Comparison of ENCODE assay signal across 35 cellular contexts in the genomic region with DNA sequence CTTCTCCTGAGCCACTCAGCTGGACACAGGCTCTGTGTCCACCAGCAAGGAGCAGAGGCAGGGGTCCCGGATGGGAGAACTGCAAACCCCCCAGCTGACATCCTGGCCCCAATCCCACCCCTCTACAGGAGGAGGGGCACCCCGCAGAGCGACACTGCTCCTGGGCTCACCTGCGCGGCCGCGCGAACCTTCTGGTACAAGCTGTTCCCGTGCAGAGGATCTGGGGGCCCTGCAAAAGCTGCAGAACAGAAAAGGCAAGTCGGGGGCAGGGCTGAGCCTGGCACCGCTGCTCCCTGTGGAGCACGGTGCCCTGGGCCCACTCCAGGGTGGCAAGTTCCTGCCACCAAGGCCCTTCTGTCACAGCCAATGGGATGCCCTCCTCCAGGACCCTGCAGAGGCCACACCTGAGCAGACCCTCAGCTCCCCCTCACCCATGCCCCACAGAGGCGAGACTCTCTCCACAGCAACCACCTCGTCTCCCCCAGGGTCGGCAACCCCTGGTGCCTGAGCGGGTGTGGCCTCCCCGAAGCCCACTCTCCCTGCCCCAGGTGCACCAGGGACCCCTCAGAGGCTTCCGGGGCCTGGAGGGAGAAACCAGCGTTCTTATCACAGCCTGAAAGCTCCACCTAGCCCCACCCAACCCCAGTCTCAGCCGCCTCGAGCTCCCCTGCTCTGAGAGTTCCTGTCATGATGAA.
"Had no signal": no experiment of that assay in that cellular context is flagged by ENCODE, and none has a peak within 500 bp of the region (broad histone marks: within the 10 kb centered on the region; RNA-seq: fewer than 3 reads in every experiment).

No MANE protein-coding gene starts in this region.

- DNase-seq: activated B cell treated with CpG ODN at 0.5 μM for 24 hours; activated CD4-positive, alpha-beta T cell treated with anti-CD3 and anti-CD28 coated beads for 48 hours; activated CD4-positive, alpha-beta T cell treated with anti-CD3 and anti-CD28 coated beads, Interleukin-2, amount 50 U/mL, for 1 hour; activated CD4-positive, alpha-beta T cell treated with anti-CD3 and anti-CD28 coated beads, Interleukin-2, amount 50 U/mL, for 48 hours; activated CD8-positive, alpha-beta memory T cell treated with anti-CD3 and anti-CD28 coated beads, Interleukin-2, amount 10 ng/mL, durations not matched to agents 7 days and 5 days; activated CD8-positive, alpha-beta memory T cell treated with anti-CD3 and anti-CD28 coated beads, Interleukin-2, amount 50 U/mL, for 4 hours; activated CD8-positive, alpha-beta T cell treated with anti-CD3 and anti-CD28 coated beads, Interleukin-2, amount 10 ng/mL, durations not matched to agents 7 days and 5 days; activated effector memory CD4-positive, alpha-beta T cell treated with anti-CD3 and anti-CD28 coated beads, Interleukin-2, amount 50 U/mL, for 16 hours; activated naive CD4-positive, alpha-beta T cell treated with anti-CD3 and anti-CD28 coated beads for 36 hours; activated naive CD8-positive, alpha-beta T cell treated with anti-CD3 and anti-CD28 coated beads for 36 hours; activated naive CD8-positive, alpha-beta T cell treated with anti-CD3 and anti-CD28 coated beads, Interleukin-2, amount 50 U/mL, for 24 hours; activated T-cell treated with anti-CD3 and anti-CD28 coated beads, Interleukin-2, amount 50 U/mL, for 1 hour; activated T-cell treated with anti-CD3 and anti-CD28 coated beads, Interleukin-2, amount 50 U/mL, for 48 hours; amygdala; aorta; body of pancreas; central memory CD4-positive, alpha-beta T cell; cerebellar nuclear complex; colonic mucosa; effector CD8-positive, alpha-beta T cell; foreskin fibroblast; T-helper 1 cell; T1000; WERI-Rb-1 had no signal

- H3K27me3 ChIP-seq: adrenal gland, body of pancreas, colonic mucosa had no signal

- H3K9me3 Mint-ChIP-seq: activated B cell treated with CpG ODN at 0.5 μM for 24 hours; activated naive CD4-positive, alpha-beta T cell treated with anti-CD3 and anti-CD28 coated beads for 36 hours; activated naive CD4-positive, alpha-beta T cell treated with anti-CD3 and anti-CD28 coated beads, Interleukin-2, amount 50 U/mL, for 24 hours; activated naive CD8-positive, alpha-beta T cell treated with anti-CD3 and anti-CD28 coated beads for 36 hours; activated naive CD8-positive, alpha-beta T cell treated with anti-CD3 and anti-CD28 coated beads, Interleukin-2, amount 50 U/mL, for 24 hours; activated T-helper 1 cell treated with anti-CD3 and anti-CD28 coated beads, Interleukin-12 subunit alpha, Interleukin-12 subunit beta, Interleukin-2, Interleukin-4 antibody, amounts not matched to agents 30 ng/mL and 10 ng/mL and 1 ng/mL, durations not matched to agents 14 hours and 24 hours and 36 hours; activated T-helper 2 cell treated with anti-CD3 and anti-CD28 coated beads, Interferon-gamma antibody, Interleukin-2, Interleukin-4, amounts not matched to agents 10 μg/mL and 5 μg/mL and 100 μg/mL, durations not matched to agents 14 hours and 24 hours and 36 hours; T-helper 2 cell treated with Interferon-gamma antibody and Interleukin-4, amounts not matched to agents 5 μg/mL and 100 μg/mL, for 36 hours had no signal

- H3K4me3 ChIP-seq: adrenal gland, body of pancreas, colonic mucosa had no signal

- H3K4me3 Mint-ChIP-seq: activated B cell treated with CpG ODN at 0.5 μM for 24 hours; activated CD8-positive, alpha-beta memory T cell treated with anti-CD3 and anti-CD28 coated beads, Interleukin-2, amount 10 ng/mL, durations not matched to agents 7 days and 5 days; activated CD8-positive, alpha-beta T cell treated with anti-CD3 and anti-CD28 coated beads, Interleukin-2, amount 10 ng/mL, durations not matched to agents 7 days and 5 days; activated naive CD4-positive, alpha-beta T cell treated with anti-CD3 and anti-CD28 coated beads for 36 hours; activated naive CD8-positive, alpha-beta T cell treated with anti-CD3 and anti-CD28 coated beads for 36 hours; activated naive CD8-positive, alpha-beta T cell treated with anti-CD3 and anti-CD28 coated beads, Interleukin-2, amount 50 U/mL, for 24 hours; activated T-helper 1 cell treated with anti-CD3 and anti-CD28 coated beads, Interleukin-12 subunit alpha, Interleukin-12 subunit beta, Interleukin-2, Interleukin-4 antibody, amounts not matched to agents 30 ng/mL and 10 ng/mL and 1 ng/mL, durations not matched to agents 14 hours and 24 hours and 36 hours; T-helper 2 cell treated with Interferon-gamma antibody and Interleukin-4, amounts not matched to agents 5 μg/mL and 100 μg/mL, for 36 hours had no signal

- H3K9me3 ChIP-seq: adrenal gland, body of pancreas, colonic mucosa had no signal

- FAIRE-seq: endometrium, endothelial cell of umbilical vein, frontal cortex had no signal

- H3K27me3 Mint-ChIP-seq: activated B cell treated with CpG ODN at 0.5 μM for 24 hours; activated CD8-positive, alpha-beta memory T cell treated with anti-CD3 and anti-CD28 coated beads, Interleukin-2, amount 10 ng/mL, durations not matched to agents 7 days and 5 days; activated naive CD4-positive, alpha-beta T cell treated with anti-CD3 and anti-CD28 coated beads, Interleukin-2, amount 50 U/mL, for 24 hours; activated naive CD8-positive, alpha-beta T cell treated with anti-CD3 and anti-CD28 coated beads for 36 hours; activated naive CD8-positive, alpha-beta T cell treated with anti-CD3 and anti-CD28 coated beads, Interleukin-2, amount 50 U/mL, for 24 hours; T-helper 17 cell had no signal

- H3K27ac Mint-ChIP-seq: activated B cell treated with CpG ODN at 0.5 μM for 24 hours; activated CD8-positive, alpha-beta memory T cell treated with anti-CD3 and anti-CD28 coated beads, Interleukin-2, amount 10 ng/mL, durations not matched to agents 7 days and 5 days; activated CD8-positive, alpha-beta T cell treated with anti-CD3 and anti-CD28 coated beads, Interleukin-2, amount 10 ng/mL, durations not matched to agents 7 days and 5 days; activated naive CD4-positive, alpha-beta T cell treated with anti-CD3 and anti-CD28 coated beads for 36 hours; activated naive CD4-positive, alpha-beta T cell treated with anti-CD3 and anti-CD28 coated beads, Interleukin-2, amount 50 U/mL, for 24 hours; activated naive CD8-positive, alpha-beta T cell treated with anti-CD3 and anti-CD28 coated beads for 36 hours; activated naive CD8-positive, alpha-beta T cell treated with anti-CD3 and anti-CD28 coated beads, Interleukin-2, amount 50 U/mL, for 24 hours; activated T-helper 1 cell treated with anti-CD3 and anti-CD28 coated beads, Interleukin-12 subunit alpha, Interleukin-12 subunit beta, Interleukin-2, Interleukin-4 antibody, amounts not matched to agents 30 ng/mL and 10 ng/mL and 1 ng/mL, durations not matched to agents 14 hours and 24 hours and 36 hours; activated T-helper 2 cell treated with anti-CD3 and anti-CD28 coated beads, Interferon-gamma antibody, Interleukin-2, Interleukin-4, amounts not matched to agents 10 μg/mL and 5 μg/mL and 100 μg/mL, durations not matched to agents 14 hours and 24 hours and 36 hours; T-helper 2 cell treated with Interferon-gamma antibody and Interleukin-4, amounts not matched to agents 5 μg/mL and 100 μg/mL, for 36 hours had no signal

- H3K36me3 ChIP-seq: colonic mucosa had no signal

- ATAC-seq: activated CD4-positive, CD25-positive, alpha-beta regulatory T cell treated with anti-CD3 and anti-CD28 coated beads, Interleukin-2, amount 50 U/mL, for 24 hours; activated CD8-positive, alpha-beta memory T cell treated with anti-CD3 and anti-CD28 coated beads, Interleukin-2, amount 10 ng/mL, durations not matched to agents 7 days and 5 days; activated CD8-positive, alpha-beta T cell treated with anti-CD3 and anti-CD28 coated beads, Interleukin-2, amount 10 ng/mL, durations not matched to agents 7 days and 5 days; activated naive CD8-positive, alpha-beta T cell treated with anti-CD3 and anti-CD28 coated beads, Interleukin-2, amount 50 U/mL, for 24 hours; body of pancreas; T-helper 17 cell had no signal

- H3K27ac ChIP-seq: adrenal gland, body of pancreas, colonic mucosa, epithelial cell of prostate, WERI-Rb-1 had no signal
